13 cellular contexts compared by ENCODE assay signal in the genomic region with DNA sequence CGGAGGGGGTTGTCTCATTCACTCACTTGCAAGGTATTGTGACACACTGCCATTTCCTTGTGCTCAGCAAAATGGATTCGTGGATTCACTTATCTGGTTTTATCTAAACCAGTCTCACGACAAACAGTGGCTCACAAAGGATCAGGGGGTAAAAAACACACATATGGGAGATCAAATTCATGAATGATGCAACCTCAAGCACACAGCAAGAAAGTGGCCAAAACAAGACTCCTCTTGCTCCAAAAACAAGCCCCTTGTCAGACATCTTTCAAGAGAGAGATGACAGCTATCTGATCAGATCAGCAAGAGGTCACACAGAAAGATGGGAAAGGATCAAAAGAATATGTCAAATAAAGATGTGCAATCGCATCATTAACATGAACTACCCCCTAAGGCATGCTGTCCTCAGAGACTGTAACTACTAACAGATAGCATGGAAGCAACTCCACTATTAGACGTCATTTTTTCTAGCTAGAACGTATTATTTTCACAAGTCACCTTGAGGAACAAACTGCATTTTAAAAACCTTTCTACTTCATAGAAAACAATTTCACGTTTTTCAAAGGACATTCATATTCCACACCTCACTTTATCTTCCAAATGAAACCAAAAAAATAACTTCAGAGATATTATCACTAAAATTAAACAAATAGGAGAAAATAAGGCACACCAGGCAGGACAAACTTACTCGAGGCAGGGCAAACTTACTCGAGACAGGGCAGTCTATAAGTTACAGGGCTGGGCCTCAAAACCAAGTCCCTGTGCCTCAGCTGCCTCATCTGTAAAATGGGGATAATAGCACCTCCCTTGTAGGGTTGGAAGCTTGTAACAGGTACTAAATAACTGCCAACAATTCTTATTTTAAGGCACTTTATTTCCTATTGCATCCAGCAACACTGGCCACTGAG.
DNase-seq lines count a peak whose midpoint lies in the region; ATAC-seq and TF ChIP-seq lines count a peak whose summit lies in the region.
"Had no signal": no experiment of that assay in that cellular context is flagged by ENCODE, and none has a peak within 500 bp of the region (broad histone marks: within the 10 kb centered on the region; RNA-seq: fewer than 3 reads in every experiment).

No MANE protein-coding gene starts in this region.

- no peak for TF ChIP-seq CTCF in stomach (IDR thresholded peaks at IDR 0.05)

- H3K4me1 ChIP-seq in trophoblast cell (ENCODE audit: control insufficient read depth in 1 of 2, insufficient read depth in 2 of 2, low read length in 2 of 2) (no peaks in the 10 kb centered on the region), stomach (peaks cover 4 to 71% (median 19%) of the 10 kb centered on the region in 4 donors)
- H3K4me1 ChIP-seq: foreskin keratinocyte had no signal

- no peaks in the 10 kb centered on the region for H3K9me3 Mint-ChIP-seq in activated T-cell treated with anti-CD3 and anti-CD28 coated beads, Interleukin-2, amount 50 U/mL, for 24 hours
- no peaks in the 10 kb centered on the region for H3K9me3 Mint-ChIP-seq in activated T-cell treated with anti-CD3 and anti-CD28 coated beads, Interleukin-2, amount 50 U/mL, for 4 hours
- H3K9me3 Mint-ChIP-seq in activated T-helper 17 cell treated with anti-CD3 and anti-CD28 coated beads, Interleukin-2, amount 50 U/mL, for 72 hours, result no peaks in the 10 kb centered on the region

- H4K12ac ChIP-seq in trophoblast cell (ENCODE audit: low read depth, low read length), result no peak overlapping the region

- H3K27me3 ChIP-seq in trophoblast cell (ENCODE audit: insufficient read depth, low read length) (no peaks in the 10 kb centered on the region), stomach (no peaks in the 10 kb centered on the region)

- no peak overlapping the region for H2AFZ ChIP-seq in trophoblast cell (ENCODE audit: insufficient read depth, low read length, poor library complexity)

- no peak overlapping the region for H3K4ac ChIP-seq in trophoblast cell (ENCODE audit: low read depth, low read length)

- no peak for ATAC-seq in activated T-cell treated with anti-CD3 and anti-CD28 coated beads, Interleukin-2, amount 50 U/mL, for 4 hours
- ATAC-seq in activated T-helper 17 cell treated with anti-CD3 and anti-CD28 coated beads, Interleukin-2, amount 50 U/mL, for 72 hours (replicated peaks), result no peak
- ATAC-seq: foreskin keratinocyte had no signal

- no peaks in the 10 kb centered on the region for H3K79me2 ChIP-seq in trophoblast cell (ENCODE audit: control insufficient read depth, insufficient read depth, low read length, poor library complexity)

- WGBS in trophoblast cell (ENCODE audit: extremely low coverage, insufficient coverage, insufficient read length), result 100% methylated on average over 1 of the region's 9 CpGs
- 48 to 63% (median 60%) methylated on average over 9 of the region's 9 CpGs for WGBS in stomach, 5 donors

- no peak overlapping the region for H3K23ac ChIP-seq in trophoblast cell (ENCODE audit: low read length)

- DNase-seq in activated T-cell treated with anti-CD3 and anti-CD28 coated beads, Interleukin-2, amount 50 U/mL, for 24 hours, result no peak
- no peak for DNase-seq in activated T-cell treated with anti-CD3 and anti-CD28 coated beads, Interleukin-2, amount 50 U/mL, for 4 hours
- DNase-seq in fibroblast of peridontal ligament (ENCODE audit: extremely low read depth) (peak; percentile 58), substantia nigra (lab: John Stamatoyannopoulos, UW) (no peak), OCI-M2 (lab: John Stamatoyannopoulos, UW; ENCODE audit: unreplicated experiment) (no peak), trophoblast cell (no peak), stomach (no peak)
- DNase-seq: activated naive CD4-positive, alpha-beta T cell treated with anti-CD3 and anti-CD28 coated beads, Interleukin-2, amount 50 U/mL, for 16 hours; DND-41; foreskin keratinocyte; midbrain; stimulated activated CD8-positive, alpha-beta memory T cell treated with anti-CD3 and anti-CD28 coated beads, Interleukin-4, amount 100 ng/mL, for 48 hours had no signal

- no peak overlapping the region for H2BK5ac ChIP-seq in trophoblast cell (ENCODE audit: low read depth, low read length, poor library complexity)

- TF ChIP-seq EP300 in stomach (IDR thresholded peaks at IDR 0.05), result no peak

- H2AK5ac ChIP-seq in trophoblast cell (ENCODE audit: low read length), result no peak overlapping the region

- peaks cover 32% of the 10 kb centered on the region for H3K4me1 Mint-ChIP-seq in activated T-cell treated with anti-CD3 and anti-CD28 coated beads, Interleukin-2, amount 50 U/mL, for 24 hours (ENCODE audit: low read depth)
- H3K4me1 Mint-ChIP-seq in activated T-cell treated with anti-CD3 and anti-CD28 coated beads, Interleukin-2, amount 50 U/mL, for 4 hours (ENCODE audit: low read depth), result peaks cover 43% of the 10 kb centered on the region
- H3K4me1 Mint-ChIP-seq in activated T-helper 17 cell treated with anti-CD3 and anti-CD28 coated beads, Interleukin-2, amount 50 U/mL, for 72 hours, result peaks cover 38% of the 10 kb centered on the region

- no peak overlapping the region for H3K4me3 Mint-ChIP-seq in activated T-cell treated with anti-CD3 and anti-CD28 coated beads, Interleukin-2, amount 50 U/mL, for 24 hours
- H3K4me3 Mint-ChIP-seq in activated T-cell treated with anti-CD3 and anti-CD28 coated beads, Interleukin-2, amount 50 U/mL, for 4 hours, result no peak overlapping the region
- H3K4me3 Mint-ChIP-seq in activated T-helper 17 cell treated with anti-CD3 and anti-CD28 coated beads, Interleukin-2, amount 50 U/mL, for 72 hours, result no peak overlapping the region

- H4K8ac ChIP-seq in trophoblast cell (ENCODE audit: low read depth, low read length), result no peak overlapping the region

- H3K27ac Mint-ChIP-seq in activated T-cell treated with anti-CD3 and anti-CD28 coated beads, Interleukin-2, amount 50 U/mL, for 24 hours, result peak overlapping the region; percentile 62
- H3K27ac Mint-ChIP-seq in activated T-helper 17 cell treated with anti-CD3 and anti-CD28 coated beads, Interleukin-2, amount 50 U/mL, for 72 hours, result peak overlapping the region; percentile 83

- no peak overlapping the region for H3K9ac ChIP-seq in trophoblast cell (ENCODE audit: low read length)

- TF ChIP-seq POLR2A in stomach (IDR thresholded peaks at IDR 0.05), result no peak

- no peaks in the 10 kb centered on the region for H3K79me1 ChIP-seq in trophoblast cell (ENCODE audit: low read length)

- no peaks in the 10 kb centered on the region for H3K9me3 ChIP-seq in trophoblast cell (ENCODE audit: insufficient read depth, low read depth, low read length)
- no peaks in the 10 kb centered on the region for H3K9me3 ChIP-seq in stomach

- H2BK12ac ChIP-seq in trophoblast cell (ENCODE audit: low read length), result no peak overlapping the region

- intact Hi-C loops in stomach (cut with DNase I; ENCODE audit: low total_unique reads), result no loop called here

- no peak overlapping the region for H3K18ac ChIP-seq in trophoblast cell (ENCODE audit: low read length)

- peaks cover 77% of the 10 kb centered on the region for H3K36me3 Mint-ChIP-seq in activated T-cell treated with anti-CD3 and anti-CD28 coated beads, Interleukin-2, amount 50 U/mL, for 24 hours (ENCODE audit: low read depth)
- peaks cover 27% of the 10 kb centered on the region for H3K36me3 Mint-ChIP-seq in activated T-cell treated with anti-CD3 and anti-CD28 coated beads, Interleukin-2, amount 50 U/mL, for 4 hours (ENCODE audit: insufficient read depth)
- H3K36me3 Mint-ChIP-seq in activated T-helper 17 cell treated with anti-CD3 and anti-CD28 coated beads, Interleukin-2, amount 50 U/mL, for 72 hours (ENCODE audit: low read depth), result peaks cover 95% of the 10 kb centered on the region

- H3K27me3 Mint-ChIP-seq in activated T-cell treated with anti-CD3 and anti-CD28 coated beads, Interleukin-2, amount 50 U/mL, for 24 hours, result no peaks in the 10 kb centered on the region
- H3K27me3 Mint-ChIP-seq in activated T-cell treated with anti-CD3 and anti-CD28 coated beads, Interleukin-2, amount 50 U/mL, for 4 hours (ENCODE audit: low read depth), result no peaks in the 10 kb centered on the region
- H3K27me3 Mint-ChIP-seq in activated T-helper 17 cell treated with anti-CD3 and anti-CD28 coated beads, Interleukin-2, amount 50 U/mL, for 72 hours, result no peaks in the 10 kb centered on the region

- H3K36me3 ChIP-seq in trophoblast cell (ENCODE audit: control insufficient read depth in 1 of 2, insufficient read depth in 2 of 2, low read length in 2 of 2), result no peaks in the 10 kb centered on the region
- peaks cover 0 to 37% (median 9%) of the 10 kb centered on the region in 4 donors for H3K36me3 ChIP-seq in stomach

- no peak overlapping the region for H3K4me2 ChIP-seq in trophoblast cell (ENCODE audit: low read length)

- no peak overlapping the region for H3K14ac ChIP-seq in trophoblast cell (ENCODE audit: low read length)

- no peak overlapping the region for H3K4me3 ChIP-seq in trophoblast cell (ENCODE audit: low read depth, low read length)
- no peak overlapping the region for H3K4me3 ChIP-seq in stomach

- H4K91ac ChIP-seq in trophoblast cell (ENCODE audit: low read depth, low read length), result no peak overlapping the region

- H3K27ac ChIP-seq in substantia nigra (ENCODE audit: low read depth, low read length, poor library complexity, severe bottlenecking) (peak overlapping the region; percentile 29), trophoblast cell (ENCODE audit: low read depth, low read length) (no peak overlapping the region), stomach (peak overlapping the region in 2 of 5 donors; percentile 30 to 55)
- H3K27ac ChIP-seq: foreskin keratinocyte had no signal

- no peak overlapping the region for H2BK120ac ChIP-seq in trophoblast cell (ENCODE audit: insufficient read depth, low read length, poor library complexity)
